1 cellular context compared by ENCODE assay signal in the genomic region with DNA sequence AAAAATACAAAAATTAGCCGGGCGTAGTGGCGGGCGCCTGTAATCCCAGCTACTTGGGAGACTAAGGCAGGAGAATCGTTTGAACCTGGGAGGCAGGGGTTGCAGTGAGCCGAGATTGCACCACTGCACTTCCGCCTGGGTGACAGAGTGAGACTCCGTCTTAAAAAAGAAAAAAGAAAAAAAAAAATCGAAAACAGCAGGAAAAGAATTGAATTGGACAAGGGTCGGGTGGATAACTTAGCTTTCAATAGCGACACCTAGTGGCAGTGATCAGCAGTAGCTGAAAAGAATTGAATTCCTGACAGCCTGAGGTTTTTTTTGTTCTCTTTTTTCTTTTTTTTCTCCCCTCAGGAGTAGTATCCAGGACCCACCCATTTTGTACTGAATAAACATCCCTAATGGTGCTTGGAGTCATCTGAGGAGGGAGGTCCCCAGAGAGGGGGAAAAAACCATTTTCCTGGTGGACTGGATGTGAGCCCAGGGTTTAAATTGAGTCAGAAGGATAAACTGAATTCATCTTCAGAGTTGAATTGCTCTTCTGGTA.
TF ChIP-seq lines count a peak whose summit lies in the region.

No MANE protein-coding gene starts in this region.

TF ChIP-seq in GM23338, 12 proteins besides CTCF, POLR2A, EP300 and RAD21 (continued from another document):
- TF ChIP-seq ZNF331 (CRISPR knock-in tag; IDR thresholded peaks at IDR 0.05; ENCODE audit: low read depth) (no peak), STAT1 (IDR thresholded peaks at IDR 0.05; ENCODE audit: unreplicated experiment) (no peak)
- TF ChIP-seq, protein P1, sequence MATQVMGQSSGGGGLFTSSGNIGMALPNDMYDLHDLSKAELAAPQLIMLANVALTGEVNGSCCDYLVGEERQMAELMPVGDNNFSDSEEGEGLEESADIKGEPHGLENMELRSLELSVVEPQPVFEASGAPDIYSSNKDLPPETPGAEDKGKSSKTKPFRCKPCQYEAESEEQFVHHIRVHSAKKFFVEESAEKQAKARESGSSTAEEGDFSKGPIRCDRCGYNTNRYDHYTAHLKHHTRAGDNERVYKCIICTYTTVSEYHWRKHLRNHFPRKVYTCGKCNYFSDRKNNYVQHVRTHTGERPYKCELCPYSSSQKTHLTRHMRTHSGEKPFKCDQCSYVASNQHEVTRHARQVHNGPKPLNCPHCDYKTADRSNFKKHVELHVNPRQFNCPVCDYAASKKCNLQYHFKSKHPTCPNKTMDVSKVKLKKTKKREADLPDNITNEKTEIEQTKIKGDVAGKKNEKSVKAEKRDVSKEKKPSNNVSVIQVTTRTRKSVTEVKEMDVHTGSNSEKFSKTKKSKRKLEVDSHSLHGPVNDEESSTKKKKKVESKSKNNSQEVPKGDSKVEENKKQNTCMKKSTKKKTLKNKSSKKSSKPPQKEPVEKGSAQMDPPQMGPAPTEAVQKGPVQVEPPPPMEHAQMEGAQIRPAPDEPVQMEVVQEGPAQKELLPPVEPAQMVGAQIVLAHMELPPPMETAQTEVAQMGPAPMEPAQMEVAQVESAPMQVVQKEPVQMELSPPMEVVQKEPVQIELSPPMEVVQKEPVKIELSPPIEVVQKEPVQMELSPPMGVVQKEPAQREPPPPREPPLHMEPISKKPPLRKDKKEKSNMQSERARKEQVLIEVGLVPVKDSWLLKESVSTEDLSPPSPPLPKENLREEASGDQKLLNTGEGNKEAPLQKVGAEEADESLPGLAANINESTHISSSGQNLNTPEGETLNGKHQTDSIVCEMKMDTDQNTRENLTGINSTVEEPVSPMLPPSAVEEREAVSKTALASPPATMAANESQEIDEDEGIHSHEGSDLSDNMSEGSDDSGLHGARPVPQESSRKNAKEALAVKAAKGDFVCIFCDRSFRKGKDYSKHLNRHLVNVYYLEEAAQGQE (IDR thresholded peaks at IDR 0.05; ENCODE audit: unreplicated experiment), result no peak
